8 cellular contexts compared by ENCODE assay signal in the genomic region with DNA sequence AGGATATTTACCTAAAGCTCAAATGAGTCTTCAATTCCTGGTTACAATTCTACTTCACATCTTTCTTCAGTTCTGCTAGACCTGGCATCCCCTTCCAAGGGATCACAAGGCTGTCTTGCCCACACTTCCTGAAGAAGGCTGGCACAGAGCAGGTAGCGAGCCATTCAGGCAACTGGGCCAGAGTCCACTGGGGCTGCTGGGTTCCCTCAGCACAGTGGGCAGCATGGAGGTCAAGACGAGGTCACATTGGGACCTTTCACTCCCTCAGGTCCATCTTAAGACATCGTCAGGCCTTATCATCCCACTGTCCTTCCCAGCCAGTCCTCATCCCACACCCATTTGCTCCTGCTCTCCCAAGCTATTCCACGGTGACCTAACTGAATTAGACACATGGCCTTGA.
DNase-seq lines count a peak whose midpoint lies in the region; ATAC-seq and TF ChIP-seq lines count a peak whose summit lies in the region.

No MANE protein-coding gene starts in this region.

- CTCF ChIA-PET in activated CD8-positive, alpha-beta T cell treated with anti-CD3 and anti-CD28 coated beads for 36 hours (lab: Charles Lee) = interaction anchor here (0.6 to 1.8 kb wide), 6 partner anchors 11 to 272 kb away, joined by 3 to 8 read pairs (median 4); a partner anchor contains a TSS

- POLR2A ChIA-PET in activated CD8-positive, alpha-beta T cell treated with anti-CD3 and anti-CD28 coated beads for 36 hours (lab: Charles Lee) = interaction anchor here (1.5 to 2.1 kb wide), 5 partner anchors 10 to 143 kb away, joined by 3 to 9 read pairs (median 5); a partner anchor contains a TSS

- intact Hi-C loops in activated CD8-positive, alpha-beta T cell treated with anti-CD3 and anti-CD28 coated beads for 36 hours (cut with micrococcal nuclease) = no loop called here
- intact Hi-C loops in left ventricle myocardium superior (cut with micrococcal nuclease) = no loop called here

- H3K27me3 Mint-ChIP-seq in T-helper 1 cell treated with Interleukin-12 subunit alpha and Interleukin-12 subunit beta and Interleukin-4 antibody, amounts not matched to agents 30 μg/mL and 1 μg/mL, for 36 hours (ENCODE audit: low read depth) = no peaks in the 10 kb centered on the region
- H3K27me3 Mint-ChIP-seq in activated CD8-positive, alpha-beta T cell treated with anti-CD3 and anti-CD28 coated beads for 36 hours = no peaks in the 10 kb centered on the region
- H3K27me3 Mint-ChIP-seq in stimulated activated memory B cell treated with anti-CD40 and anti-IgM and Interleukin-4, amounts not matched to agents 10 μg/mL and 1 μg/mL and 100 μg/mL, for 72 hours = no peaks in the 10 kb centered on the region

- no peak for DNase-seq in T-helper 1 cell
- DNase-seq in activated CD8-positive, alpha-beta T cell treated with anti-CD3 and anti-CD28 coated beads for 36 hours = no peak
- no peak for DNase-seq in left ventricle myocardium superior
- no peak for DNase-seq in NCI-H187 (lab: John Stamatoyannopoulos, UW)
- DNase-seq in SIG-M5 treated with dmso at 0.1 percent for 504 hours (lab: John Stamatoyannopoulos, UW; ENCODE audit: unreplicated experiment) = no peak

- H3K36me3 Mint-ChIP-seq in T-helper 1 cell treated with Interleukin-12 subunit alpha and Interleukin-12 subunit beta and Interleukin-4 antibody, amounts not matched to agents 30 μg/mL and 1 μg/mL, for 36 hours (ENCODE audit: low read depth) = peaks cover 66% of the 10 kb centered on the region
- H3K36me3 Mint-ChIP-seq in activated CD8-positive, alpha-beta T cell treated with anti-CD3 and anti-CD28 coated beads for 36 hours (ENCODE audit: low read depth) = peaks cover 64% of the 10 kb centered on the region
- H3K36me3 Mint-ChIP-seq in stimulated activated memory B cell treated with anti-CD40 and anti-IgM and Interleukin-4, amounts not matched to agents 10 μg/mL and 1 μg/mL and 100 μg/mL, for 72 hours = no peaks in the 10 kb centered on the region

- peak overlapping the region; percentile 89 for H3K27ac Mint-ChIP-seq in T-helper 1 cell treated with Interleukin-12 subunit alpha and Interleukin-12 subunit beta and Interleukin-4 antibody, amounts not matched to agents 30 μg/mL and 1 μg/mL, for 36 hours
- peak overlapping the region; percentile 97 for H3K27ac Mint-ChIP-seq in activated CD8-positive, alpha-beta T cell treated with anti-CD3 and anti-CD28 coated beads for 36 hours
- H3K27ac Mint-ChIP-seq in stimulated activated memory B cell treated with anti-CD40 and anti-IgM and Interleukin-4, amounts not matched to agents 10 μg/mL and 1 μg/mL and 100 μg/mL, for 72 hours = peak overlapping the region; percentile 91

- TF ChIP-seq CTCF in activated CD8-positive, alpha-beta T cell treated with anti-CD3 and anti-CD28 coated beads for 36 hours (IDR thresholded peaks at IDR 0.05) = no peak

- H3K9me3 Mint-ChIP-seq in T-helper 1 cell treated with Interleukin-12 subunit alpha and Interleukin-12 subunit beta and Interleukin-4 antibody, amounts not matched to agents 30 μg/mL and 1 μg/mL, for 36 hours = peaks cover 6% of the 10 kb centered on the region
- H3K9me3 Mint-ChIP-seq in activated CD8-positive, alpha-beta T cell treated with anti-CD3 and anti-CD28 coated beads for 36 hours = no peaks in the 10 kb centered on the region
- no peaks in the 10 kb centered on the region for H3K9me3 Mint-ChIP-seq in stimulated activated memory B cell treated with anti-CD40 and anti-IgM and Interleukin-4, amounts not matched to agents 10 μg/mL and 1 μg/mL and 100 μg/mL, for 72 hours

- ATAC-seq in activated CD8-positive, alpha-beta T cell treated with anti-CD3 and anti-CD28 coated beads for 36 hours = no peak
- ATAC-seq in left ventricle myocardium superior = peak; percentile 17
- ATAC-seq in stimulated activated memory B cell treated with anti-CD40 and anti-IgM and Interleukin-4, amounts not matched to agents 10 μg/mL and 1 μg/mL and 100 μg/mL, for 72 hours = no peak
- ATAC-seq in GM18498 (IDR thresholded peaks at IDR 0.05; ENCODE audit: unreplicated experiment) = no peak

- H3K4me1 Mint-ChIP-seq in T-helper 1 cell treated with Interleukin-12 subunit alpha and Interleukin-12 subunit beta and Interleukin-4 antibody, amounts not matched to agents 30 μg/mL and 1 μg/mL, for 36 hours (ENCODE audit: low read depth) = peaks cover 61% of the 10 kb centered on the region
- H3K4me1 Mint-ChIP-seq in activated CD8-positive, alpha-beta T cell treated with anti-CD3 and anti-CD28 coated beads for 36 hours (ENCODE audit: low read depth) = peaks cover 50% of the 10 kb centered on the region
- peaks cover 53% of the 10 kb centered on the region for H3K4me1 Mint-ChIP-seq in stimulated activated memory B cell treated with anti-CD40 and anti-IgM and Interleukin-4, amounts not matched to agents 10 μg/mL and 1 μg/mL and 100 μg/mL, for 72 hours

- peak overlapping the region; percentile 7 for H3K4me3 Mint-ChIP-seq in T-helper 1 cell treated with Interleukin-12 subunit alpha and Interleukin-12 subunit beta and Interleukin-4 antibody, amounts not matched to agents 30 μg/mL and 1 μg/mL, for 36 hours
- no peak overlapping the region for H3K4me3 Mint-ChIP-seq in activated CD8-positive, alpha-beta T cell treated with anti-CD3 and anti-CD28 coated beads for 36 hours
- H3K4me3 Mint-ChIP-seq in stimulated activated memory B cell treated with anti-CD40 and anti-IgM and Interleukin-4, amounts not matched to agents 10 μg/mL and 1 μg/mL and 100 μg/mL, for 72 hours = no peak overlapping the region
